33 cellular contexts compared by ENCODE assay signal in the genomic region with DNA sequence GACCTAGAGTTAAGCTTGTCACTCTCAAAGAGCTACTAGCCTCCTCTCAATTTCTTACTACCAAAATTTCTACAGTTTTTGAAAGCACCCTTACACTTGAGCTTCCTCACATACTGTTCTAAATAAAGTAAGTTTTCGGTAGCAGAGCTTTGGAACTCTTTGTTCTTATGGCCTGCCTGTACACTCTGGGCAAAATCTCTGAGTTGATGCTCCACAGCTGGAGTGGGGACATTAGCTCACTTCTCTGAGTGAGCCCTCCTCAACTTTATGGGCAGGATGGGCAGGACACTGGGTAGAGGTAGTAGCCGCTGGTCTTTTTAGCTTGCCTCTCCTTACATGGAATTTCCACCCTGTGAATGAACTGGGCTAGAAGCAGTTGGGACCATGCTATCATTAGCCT.
"Had no signal": no experiment of that assay in that cellular context is flagged by ENCODE, and none has a peak within 500 bp of the region (broad histone marks: within the 10 kb centered on the region; RNA-seq: fewer than 3 reads in every experiment).

No MANE protein-coding gene starts in this region.

- DNase-seq: activated B cell treated with CpG ODN at 0.5 μM for 24 hours; activated CD4-positive, alpha-beta memory T cell treated with anti-CD3 and anti-CD28 coated beads for 36 hours; activated CD4-positive, alpha-beta T cell treated with anti-CD3 and anti-CD28 coated beads for 4 hours; activated CD4-positive, alpha-beta T cell treated with anti-CD3 and anti-CD28 coated beads, Interleukin-2, amount 10 ng/mL, durations not matched to agents 24 days and 14 days; activated CD4-positive, alpha-beta T cell treated with anti-CD3 and anti-CD28 coated beads, Interleukin-2, amount 50 U/mL, for 1 hour; activated CD4-positive, alpha-beta T cell treated with anti-CD3 and anti-CD28 coated beads, Interleukin-2, amount 50 U/mL, for 4 hours; activated CD4-positive, CD25-positive, alpha-beta regulatory T cell treated with anti-CD3 and anti-CD28 coated beads, Interleukin-2, amount 50 U/mL, for 72 hours; activated CD8-positive, alpha-beta memory T cell treated with anti-CD3 and anti-CD28 coated beads, Interleukin-2, amount 50 U/mL, for 4 hours; activated CD8-positive, alpha-beta T cell treated with anti-CD3 and anti-CD28 coated beads for 36 hours; activated effector memory CD4-positive, alpha-beta T cell treated with anti-CD3 and anti-CD28 coated beads, Interleukin-2, amount 50 U/mL, for 16 hours; activated gamma-delta T cell treated with Interleukin-2 at 50 U/mL for 16 hours; activated naive CD4-positive, alpha-beta T cell; activated naive CD4-positive, alpha-beta T cell treated with anti-CD3 and anti-CD28 coated beads for 36 hours; activated naive CD4-positive, alpha-beta T cell treated with anti-CD3 and anti-CD28 coated beads, Interleukin-2, amount 50 U/mL, for 16 hours; activated naive CD8-positive, alpha-beta T cell treated with anti-CD3 and anti-CD28 coated beads for 36 hours; activated T-cell treated with anti-CD3 and anti-CD28 coated beads for 4 hours; activated T-cell treated with anti-CD3 and anti-CD28 coated beads, Interleukin-2, amount 50 U/mL, for 1 hour; activated T-cell treated with anti-CD3 and anti-CD28 coated beads, Interleukin-2, amount 50 U/mL, for 4 hours; activated T-cell treated with anti-CD3 and anti-CD28 coated beads, Interleukin-2, amount 50 U/mL, for 72 hours; adrenal gland; amniotic stem cell; aorta; body of pancreas; brain microvascular endothelial cell; caudate nucleus; cerebellar nuclear complex; T-helper 1 cell; T-helper 2 cell; T-helper 9 cell had no signal

- H3K4me1 ChIP-seq: adrenal gland, body of pancreas, breast epithelium had no signal

- ATAC-seq: activated CD8-positive, alpha-beta T cell treated with anti-CD3 and anti-CD28 coated beads for 36 hours; activated naive CD4-positive, alpha-beta T cell treated with anti-CD3 and anti-CD28 coated beads, Interleukin-2, amount 50 U/mL, for 72 hours; activated T-cell treated with anti-CD3 and anti-CD28 coated beads, Interleukin-2, amount 50 U/mL, for 4 hours; activated T-cell treated with anti-CD3 and anti-CD28 coated beads, Interleukin-2, amount 50 U/mL, for 72 hours; activated T-helper 17 cell treated with anti-CD3 and anti-CD28 coated beads, Interleukin-2, amount 50 U/mL, for 72 hours; body of pancreas had no signal

- H3K27ac ChIP-seq: adrenal gland, body of pancreas, brain microvascular endothelial cell, breast epithelium, VCaP had no signal

- H3K27me3 ChIP-seq: adrenal gland, body of pancreas, brain microvascular endothelial cell, breast epithelium had no signal

- H3K36me3 ChIP-seq: adrenal gland, brain microvascular endothelial cell, breast epithelium had no signal

- H3K4me3 ChIP-seq: adrenal gland, body of pancreas, breast epithelium had no signal
